In genomic region chr6:37319156-37319555, GRCh38 we compare ENCODE assay signal across 28 cellular contexts. TPM values are rescaled to one million over a fixed set of nuclear protein-coding genes. Genes with fewer than 3 reads are reported as not detected.
DNase-seq lines count a peak whose midpoint lies in the region; ATAC-seq and TF ChIP-seq lines count a peak whose summit lies in the region.
"Had no signal": no experiment of that assay in that cellular context is flagged by ENCODE, and none has a peak within 500 bp of the region (broad histone marks: within the 10 kb centered on the region; RNA-seq: fewer than 3 reads in every experiment).

No MANE protein-coding gene starts in this region.

- TF ChIP-seq CTCF in PC-9 (conservative IDR thresholded peaks at IDR 0.05) (no peak), heart right ventricle (IDR thresholded peaks at IDR 0.05) (no peak)

- H2AFZ ChIP-seq in PC-9, result no peak overlapping the region

- H3K27me3 ChIP-seq in PC-9 (ENCODE audit: insufficient read depth, low read depth), result no peaks in the 10 kb centered on the region
- no peaks in the 10 kb centered on the region for H3K27me3 ChIP-seq in heart right ventricle
- H3K27me3 ChIP-seq: SJCRH30 had no signal

- ATAC-seq in activated CD8-positive, alpha-beta memory T cell treated with anti-CD3 and anti-CD28 coated beads, Interleukin-2, amount 10 ng/mL, durations not matched to agents 7 days and 5 days, result no peak
- ATAC-seq in heart right ventricle (peak in 5 of 8 donors; percentile 12 to 54 (median 20)), GM18907 (IDR thresholded peaks at IDR 0.05; ENCODE audit: unreplicated experiment) (no peak)
- ATAC-seq: lower lobe of right lung; psoas muscle; stimulated activated naive B cell treated with anti-CD40 and anti-IgM and Interleukin-4, amounts not matched to agents 10 μg/mL and 1 μg/mL and 100 μg/mL, for 72 hours; T-cell; WTC11 had no signal

- H3K79me2 ChIP-seq in PC-9 (ENCODE audit: low read depth), result no peaks in the 10 kb centered on the region

- no peaks in the 10 kb centered on the region for H3K9me3 ChIP-seq in PC-9 (ENCODE audit: insufficient read depth, low read depth)
- no peaks in the 10 kb centered on the region for H3K9me3 ChIP-seq in heart right ventricle
- H3K9me3 ChIP-seq: lower lobe of right lung, psoas muscle, SJCRH30 had no signal

- no peaks in the 10 kb centered on the region for H4K20me1 ChIP-seq in PC-9 (ENCODE audit: insufficient read depth)

- CTCF ChIA-PET in activated CD8-positive, alpha-beta memory T cell treated with anti-CD3 and anti-CD28 coated beads, Interleukin-2, amount 10 ng/mL, durations not matched to agents 7 days and 5 days (lab: Charles Lee), result no interaction called here
- CTCF ChIA-PET in PC-9 (lab: Charles Lee), result interaction anchor here (1.9 kb wide), 1 partner anchor 15 kb away, joined by 3 read pairs; no protein-coding TSS in a partner anchor

- POLR2A ChIA-PET in PC-9 (lab: Charles Lee; ENCODE audit: unreplicated experiment), result no interaction called here

- H3F3A ChIP-seq in PC-9 (ENCODE audit: insufficient read depth, low read depth), result peaks cover 17% of the 10 kb centered on the region; the same call in 1 of the 2 replicates

- H3K4me1 ChIP-seq in PC-9 (replicated peaks; ENCODE audit: insufficient read depth) (peaks cover 16% of the 10 kb centered on the region), heart right ventricle (peaks cover 0 to 43% (median 13%) of the 10 kb centered on the region in 9 donors)

- no peak overlapping the region for H3K4me2 ChIP-seq in PC-9

- intact Hi-C loops in PC-9 (cut with micrococcal nuclease; ENCODE audit: unreplicated experiment) (loop anchor here (5.0 kb wide), 1 partner anchor 112 kb away; no protein-coding TSS in a partner anchor), heart right ventricle (cut with DNase I) (no loop called here)

- H3K4me3 Mint-ChIP-seq in activated CD8-positive, alpha-beta memory T cell treated with anti-CD3 and anti-CD28 coated beads, Interleukin-2, amount 10 ng/mL, durations not matched to agents 7 days and 5 days, result no peak overlapping the region
- H3K4me3 Mint-ChIP-seq: activated T-helper 1 cell treated with anti-CD3 and anti-CD28 coated beads, Interleukin-12 subunit alpha, Interleukin-12 subunit beta, Interleukin-2, Interleukin-4 antibody, amounts not matched to agents 30 ng/mL and 10 ng/mL and 1 ng/mL, durations not matched to agents 14 hours and 24 hours and 36 hours; CD4-positive, alpha-beta memory T cell; central memory CD8-positive, alpha-beta T cell; nephron; stimulated activated naive B cell treated with anti-CD40 and anti-IgM and Interleukin-4, amounts not matched to agents 10 μg/mL and 1 μg/mL and 100 μg/mL, for 72 hours; T-cell; WTC11 had no signal

- no TSS peak for BruUV-seq in PC-9 (replicated peaks; lab: Mats Ljungman, UMichigan)

- H3K27me3 Mint-ChIP-seq in activated CD8-positive, alpha-beta memory T cell treated with anti-CD3 and anti-CD28 coated beads, Interleukin-2, amount 10 ng/mL, durations not matched to agents 7 days and 5 days, result no peaks in the 10 kb centered on the region
- H3K27me3 Mint-ChIP-seq: CD4-positive, alpha-beta memory T cell; central memory CD8-positive, alpha-beta T cell; stimulated activated naive B cell treated with anti-CD40 and anti-IgM and Interleukin-4, amounts not matched to agents 10 μg/mL and 1 μg/mL and 100 μg/mL, for 72 hours; T-cell had no signal

- H3K4me1 Mint-ChIP-seq in activated CD8-positive, alpha-beta memory T cell treated with anti-CD3 and anti-CD28 coated beads, Interleukin-2, amount 10 ng/mL, durations not matched to agents 7 days and 5 days, result peaks cover 18% of the 10 kb centered on the region
- H3K4me1 Mint-ChIP-seq: WTC11 had no signal

- H3K36me3 Mint-ChIP-seq in activated CD8-positive, alpha-beta memory T cell treated with anti-CD3 and anti-CD28 coated beads, Interleukin-2, amount 10 ng/mL, durations not matched to agents 7 days and 5 days, result peaks cover 9% of the 10 kb centered on the region

- no peaks in the 10 kb centered on the region for H3K9me3 Mint-ChIP-seq in activated CD8-positive, alpha-beta memory T cell treated with anti-CD3 and anti-CD28 coated beads, Interleukin-2, amount 10 ng/mL, durations not matched to agents 7 days and 5 days (ENCODE audit: low read depth)
- H3K9me3 Mint-ChIP-seq: activated T-helper 1 cell treated with anti-CD3 and anti-CD28 coated beads, Interleukin-12 subunit alpha, Interleukin-12 subunit beta, Interleukin-2, Interleukin-4 antibody, amounts not matched to agents 30 ng/mL and 10 ng/mL and 1 ng/mL, durations not matched to agents 14 hours and 24 hours and 36 hours; CD4-positive, alpha-beta memory T cell; central memory CD8-positive, alpha-beta T cell; nephron; stimulated activated naive B cell treated with anti-CD40 and anti-IgM and Interleukin-4, amounts not matched to agents 10 μg/mL and 1 μg/mL and 100 μg/mL, for 72 hours; T-cell; WTC11 had no signal

- H3K27ac Mint-ChIP-seq in activated CD8-positive, alpha-beta memory T cell treated with anti-CD3 and anti-CD28 coated beads, Interleukin-2, amount 10 ng/mL, durations not matched to agents 7 days and 5 days, result no peak overlapping the region
- H3K27ac Mint-ChIP-seq: nephron; stimulated activated naive B cell treated with anti-CD40 and anti-IgM and Interleukin-4, amounts not matched to agents 10 μg/mL and 1 μg/mL and 100 μg/mL, for 72 hours; T-cell; WTC11 had no signal

- WGBS in heart right ventricle, 2 donors, result 63 to 64% methylated on average over 3 of the region's 3 CpGs

- DNase-seq in activated CD8-positive, alpha-beta memory T cell treated with anti-CD3 and anti-CD28 coated beads for 24 hours, result peak; percentile 19
- DNase-seq in activated CD8-positive, alpha-beta memory T cell treated with anti-CD3 and anti-CD28 coated beads, Interleukin-2, amount 10 ng/mL, durations not matched to agents 7 days and 5 days, result no peak
- DNase-seq in PC-9, result no peak
- no peak for DNase-seq in heart right ventricle
- no peak for DNase-seq in activated CD4-positive, alpha-beta T cell treated with anti-CD3 and anti-CD28 coated beads, Interleukin-2, amount 50 U/mL, for 4 hours
- DNase-seq in CD1c-positive myeloid dendritic cell (ENCODE audit: extremely low spot score), result no peak
- no peak for DNase-seq in SHP77 (lab: John Stamatoyannopoulos, UW)
- DNase-seq: 8988T; activated CD4-positive, alpha-beta T cell treated with anti-CD3 and anti-CD28 coated beads, Interleukin-2, amount 50 U/mL, for 1 hour; activated CD8-positive, alpha-beta memory T cell treated with anti-CD3 and anti-CD28 coated beads, Interleukin-2, amount 50 U/mL, for 4 hours; activated naive CD4-positive, alpha-beta T cell treated with Interleukin-2 at 50 U/mL for 16 hours; CD4-positive, alpha-beta memory T cell; HCEC 1CT; Karpas-422; lower lobe of right lung; NCI-H2029 treated with DMSO at 0.1 percent for 48 hours; NCI-H526 treated with DMSO at 0.1 percent for 48 hours; psoas muscle; SJCRH30; stimulated activated naive B cell treated with anti-CD40 and anti-IgM and Interleukin-4, amounts not matched to agents 10 μg/mL and 1 μg/mL and 100 μg/mL, for 72 hours; substantia nigra; T-cell; trophoblast cell had no signal

- H3K9me2 ChIP-seq in PC-9 (ENCODE audit: insufficient read depth), result no peaks in the 10 kb centered on the region

- H3K27ac ChIP-seq in PC-9, result peak overlapping the region; percentile 56
- peak overlapping the region in 3 of 10 donors; percentile 23 to 56 (median 33) for H3K27ac ChIP-seq in heart right ventricle
- H3K27ac ChIP-seq: lower lobe of right lung, psoas muscle, SJCRH30 had no signal

- H3K36me3 ChIP-seq in PC-9 (ENCODE audit: low read depth) (peaks cover 21% of the 10 kb centered on the region; the same call in 1 of the 2 replicates), heart right ventricle (peaks cover 0 to 95% (median 61%) of the 10 kb centered on the region in 9 donors)

- H3K4me3 ChIP-seq in PC-9 (no peak overlapping the region), heart right ventricle (no peak overlapping the region)
- H3K4me3 ChIP-seq: lower lobe of right lung, psoas muscle, SJCRH30 had no signal

RNA-seq across cellular contexts. Expression of gene RNF8, which starts 34.6 kb away (rescaled TPM):
- 10 to 100 TPM; 28.3 to 31.1 TPM for total RNA-seq in activated CD8-positive, alpha-beta memory T cell treated with anti-CD3 and anti-CD28 coated beads, Interleukin-2, amount 10 ng/mL, durations not matched to agents 7 days and 5 days
- total RNA-seq in PC-9 (2021), result 17.5 and 18.7 TPM in 2 replicates
- 10 to 100 TPM; 12.9 to 17.5 (median 15.0) TPM for total RNA-seq in heart right ventricle
- 10 to 100 TPM in 1 of 2 donors, 1 to 10 TPM in 1; 9.5 to 10.8 TPM for polyA plus RNA-seq in heart right ventricle

Comparison
In these comparisons a context has a peak if more than half of its experiments do, and no peak if none do; other contexts are left out.
1. ATAC-seq: peak in heart right ventricle (5 of 8); none in activated CD8-positive, alpha-beta memory T cell treated with anti-CD3 and anti-CD28 coated beads, Interleukin-2, amount 10 ng/mL, durations not matched to agents 7 days and 5 days (single experiment) and GM18907 (single experiment).